Comparison of ENCODE assay signal across 16 cellular contexts in genomic region chr2:172249986-172250385, GRCh38.
DNase-seq lines count a peak whose midpoint lies in the region; ATAC-seq and TF ChIP-seq lines count a peak whose summit lies in the region.
"Had no signal": no experiment of that assay in that cellular context is flagged by ENCODE, and none has a peak within 500 bp of the region (broad histone marks: within the 10 kb centered on the region; RNA-seq: fewer than 3 reads in every experiment).

No MANE protein-coding gene starts in this region.

- no peak overlapping the region for H3K27ac Mint-ChIP-seq in stimulated activated naive CD8-positive, alpha-beta T cell treated with anti-CD3 and anti-CD28 coated beads, Interleukin-15, amount 100 ng/mL, for 72 hours
- H3K27ac Mint-ChIP-seq: activated CD8-positive, alpha-beta T cell treated with anti-CD3 and anti-CD28 coated beads, Interleukin-2, amount 10 ng/mL, durations not matched to agents 7 days and 5 days; activated naive CD8-positive, alpha-beta T cell; stimulated activated naive CD8-positive, alpha-beta T cell treated with anti-CD3 and anti-CD28 coated beads, Interleukin-15, Interleukin-2, amounts not matched to agents 100 ng/mL and 50 ng/mL, for 24 hours had no signal

- no peaks in the 10 kb centered on the region for H3K9me3 ChIP-seq in OCI-LY7 (ENCODE audit: low read length)
- H3K9me3 ChIP-seq: BE2C, gastrocnemius medialis, psoas muscle had no signal

- H3K9me2 ChIP-seq in OCI-LY7 (ENCODE audit: insufficient read depth, low read length), result no peaks in the 10 kb centered on the region

- H4K20me1 ChIP-seq in OCI-LY7 (ENCODE audit: insufficient read depth, low read length), result no peaks in the 10 kb centered on the region

- no peak overlapping the region for H2AFZ ChIP-seq in OCI-LY7 (ENCODE audit: low read length)

- no peaks in the 10 kb centered on the region for H3K27me3 Mint-ChIP-seq in stimulated activated naive CD8-positive, alpha-beta T cell treated with anti-CD3 and anti-CD28 coated beads, Interleukin-15, amount 100 ng/mL, for 72 hours
- H3K27me3 Mint-ChIP-seq: activated naive CD8-positive, alpha-beta T cell; stimulated activated naive CD8-positive, alpha-beta T cell treated with anti-CD3 and anti-CD28 coated beads, Interleukin-15, Interleukin-2, amounts not matched to agents 100 ng/mL and 50 ng/mL, for 24 hours had no signal

- no peaks in the 10 kb centered on the region for H3K4me1 ChIP-seq in OCI-LY7 (ENCODE audit: insufficient read depth, low read length, poor library complexity, severe bottlenecking)
- H3K4me1 ChIP-seq: BE2C, gastrocnemius medialis, psoas muscle had no signal

- POLR2A ChIA-PET in RWPE1 (lab: Yijun Ruan, JAX; ENCODE audit: low non-redundant PET), result no interaction called here
- POLR2A ChIA-PET in OCI-LY7 (lab: Charles Lee), result no interaction called here

- intact Hi-C loops in OCI-LY7 (cut with micrococcal nuclease; ENCODE audit: unreplicated experiment), result no loop called here

- H3K9me3 Mint-ChIP-seq in stimulated activated naive CD8-positive, alpha-beta T cell treated with anti-CD3 and anti-CD28 coated beads, Interleukin-15, amount 100 ng/mL, for 72 hours, result peaks cover 10 to 12% of the 10 kb centered on the region in 2 donors

- no TSS peak for BruUV-seq in OCI-LY7 (replicated peaks; lab: Mats Ljungman, UMichigan)

- ATAC-seq in stimulated activated naive CD8-positive, alpha-beta T cell treated with anti-CD3 and anti-CD28 coated beads, Interleukin-15, Interleukin-2, amounts not matched to agents 100 U/mL and 50 U/mL, for 24 hours, result peak; percentile 44
- no peak for ATAC-seq in stimulated activated naive CD8-positive, alpha-beta T cell treated with anti-CD3 and anti-CD28 coated beads, Interleukin-15, amount 100 ng/mL, for 72 hours
- ATAC-seq: activated CD8-positive, alpha-beta T cell treated with anti-CD3 and anti-CD28 coated beads, Interleukin-2, amount 10 ng/mL, durations not matched to agents 7 days and 5 days; gastrocnemius medialis; psoas muscle had no signal

- no peak overlapping the region for H3K4me3 ChIP-seq in OCI-LY7 (ENCODE audit: low read depth, low read length, poor library complexity, severe bottlenecking)
- H3K4me3 ChIP-seq: gastrocnemius medialis, psoas muscle had no signal

- CTCF ChIA-PET in RWPE1 (lab: Yijun Ruan, JAX), result no interaction called here
- CTCF ChIA-PET in OCI-LY7 (lab: Charles Lee; ENCODE audit: unreplicated experiment), result no interaction called here

- no peak overlapping the region for H3K4me3 Mint-ChIP-seq in stimulated activated naive CD8-positive, alpha-beta T cell treated with anti-CD3 and anti-CD28 coated beads, Interleukin-15, amount 100 ng/mL, for 72 hours
- H3K4me3 Mint-ChIP-seq: activated CD8-positive, alpha-beta T cell treated with anti-CD3 and anti-CD28 coated beads, Interleukin-2, amount 10 ng/mL, durations not matched to agents 7 days and 5 days; activated naive CD8-positive, alpha-beta T cell; stimulated activated naive CD8-positive, alpha-beta T cell treated with anti-CD3 and anti-CD28 coated beads, Interleukin-15, Interleukin-2, amounts not matched to agents 100 ng/mL and 50 ng/mL, for 24 hours had no signal

- no peak overlapping the region for H3K4me2 ChIP-seq in OCI-LY7 (ENCODE audit: low read length)

- H3K4me1 Mint-ChIP-seq in stimulated activated naive CD8-positive, alpha-beta T cell treated with anti-CD3 and anti-CD28 coated beads, Interleukin-15, amount 100 ng/mL, for 72 hours, result peaks cover 54% of the 10 kb centered on the region

- peak overlapping the region; percentile 95 for H3K27ac ChIP-seq in RWPE1
- H3K27ac ChIP-seq in OCI-LY7 (ENCODE audit: low read depth, low read length, poor library complexity, severe bottlenecking), result no peak overlapping the region
- H3K27ac ChIP-seq: gastrocnemius medialis, psoas muscle had no signal

- H3K36me3 ChIP-seq in OCI-LY7 (ENCODE audit: insufficient read depth, low read length), result no peaks in the 10 kb centered on the region
- H3K36me3 ChIP-seq: BE2C, gastrocnemius medialis had no signal

- no peak for DNase-seq in stimulated activated naive CD8-positive, alpha-beta T cell treated with anti-CD3 and anti-CD28 coated beads, Interleukin-15, Interleukin-2, amounts not matched to agents 100 U/mL and 50 U/mL, for 24 hours
- no peak for DNase-seq in stimulated activated naive CD8-positive, alpha-beta T cell treated with anti-CD3 and anti-CD28 coated beads, Interleukin-15, amount 100 ng/mL, for 72 hours
- peak; percentile 82 for DNase-seq in RWPE1 (ENCODE audit: low spot score)
- peak; percentile 16 for DNase-seq in fibroblast of gingiva (ENCODE audit: low read depth)
- DNase-seq in stromal cell of bone marrow (ENCODE audit: low read depth), result peak; percentile 87
- no peak for DNase-seq in OCI-LY7 (ENCODE audit: low spot score)
- no peak for DNase-seq in SHP77 (lab: John Stamatoyannopoulos, UW)
- DNase-seq in SKM-1 treated with dmso at 0.1 percent for 144 hours (lab: John Stamatoyannopoulos, UW; ENCODE audit: unreplicated experiment), result no peak
- DNase-seq: activated CD8-positive, alpha-beta T cell treated with anti-CD3 and anti-CD28 coated beads, Interleukin-2, amount 10 ng/mL, durations not matched to agents 7 days and 5 days; BE2C; gastrocnemius medialis; kidney; NCI-H2029; psoas muscle had no signal

- no peaks in the 10 kb centered on the region for H3K79me2 ChIP-seq in OCI-LY7 (ENCODE audit: insufficient read depth, low read depth, low read length)

- no peak for TF ChIP-seq CTCF in RWPE1 (conservative IDR thresholded peaks at IDR 0.05; ENCODE audit: low read depth)
- no peak for TF ChIP-seq CTCF in OCI-LY7 (conservative IDR thresholded peaks at IDR 0.05; ENCODE audit: low read length)

Comparison
In these comparisons a context has a peak if more than half of its experiments do, and no peak if none do; other contexts are left out.
1. DNase-seq: peak in RWPE1 (single experiment), fibroblast of gingiva (single experiment) and stromal cell of bone marrow (single experiment); none in stimulated activated naive CD8-positive, alpha-beta T cell treated with anti-CD3 and anti-CD28 coated beads, Interleukin-15, Interleukin-2, amounts not matched to agents 100 U/mL and 50 U/mL, for 24 hours (single experiment), stimulated activated naive CD8-positive, alpha-beta T cell treated with anti-CD3 and anti-CD28 coated beads, Interleukin-15, amount 100 ng/mL, for 72 hours (0 of 2), OCI-LY7 (single experiment), SHP77 (0 of 2) and SKM-1 treated with dmso at 0.1 percent for 144 hours (single experiment).